In genomic region chr5:139138790-139139189, GRCh38 we compare ENCODE assay signal across 9 cellular contexts. TPM values are rescaled to one million over a fixed set of nuclear protein-coding genes. Genes with fewer than 3 reads are reported as not detected.
DNase-seq lines count a peak whose midpoint lies in the region; ATAC-seq, FAIRE-seq and TF ChIP-seq lines count a peak whose summit lies in the region.
"Had no signal": no experiment of that assay in that cellular context is flagged by ENCODE, and none has a peak within 500 bp of the region (broad histone marks: within the 10 kb centered on the region; RNA-seq: fewer than 3 reads in every experiment).

No MANE protein-coding gene starts in this region.

- H4K20me1 ChIP-seq in HepG2 (ENCODE audit: insufficient read depth, low read length), result no peaks in the 10 kb centered on the region

- H3K36me3 Mint-ChIP-seq in brain, result peaks cover under 1% of the 10 kb centered on the region
- peaks cover 4% of the 10 kb centered on the region for H3K36me3 Mint-ChIP-seq in T-cell

- H3K4me3 ChIP-seq in HepG2 (replicated peaks in 1 of 3; ENCODE audit: insufficient read depth in 1 of 3, low read depth in 2 of 3, low read length in 3 of 3), result no peak overlapping the region

- CTCF ChIA-PET in HepG2 (lab: Yijun Ruan, JAX; ENCODE audit: low intra/inter-chr PET ratio, low total read pairs), result no interaction called here
- CTCF ChIA-PET in T-cell (lab: Charles Lee), result no interaction called here

- peaks cover 36% of the 10 kb centered on the region for H3K4me1 ChIP-seq in HepG2 (ENCODE audit: insufficient read depth, low read length)

- peak; percentile 60 for ATAC-seq in HepG2
- ATAC-seq in GM18498 (IDR thresholded peaks at IDR 0.05; ENCODE audit: unreplicated experiment), result no peak
- ATAC-seq in T-cell (replicated peaks in 1 of 4), result no peak

- 70% methylated on average over 2 of the region's 4 CpGs for WGBS in HepG2 (ENCODE audit: low lambda C conversion rate)

- H3K36me3 ChIP-seq in HepG2 (replicated peaks in 1 of 2; ENCODE audit: control insufficient read depth in 1 of 2, insufficient read depth in 2 of 2, low read length in 2 of 2), result no peaks in the 10 kb centered on the region; a peak in 1 of 5 replicates

- H3K9me3 Mint-ChIP-seq in brain, result no peaks in the 10 kb centered on the region
- no peaks in the 10 kb centered on the region for H3K9me3 Mint-ChIP-seq in T-cell

- POLR2A ChIA-PET in HepG2 (lab: Yijun Ruan, JAX) (no interaction called here), T-cell (lab: Charles Lee) (no interaction called here)

- intact Hi-C loops in HepG2 (cut with micrococcal nuclease; ENCODE audit: unreplicated experiment), result no loop called here

- H3K9ac ChIP-seq in HepG2 (ENCODE audit: insufficient read depth, low read depth, low read length), result no peak overlapping the region

- no peak for TF ChIP-seq EP300 in HepG2 (IDR thresholded peaks at IDR 0.05; ENCODE audit: low read depth in 2 of 2, low read length in 2 of 2)
- no peak for TF ChIP-seq EP300 in HepG2 (CRISPR knock-in tag; IDR thresholded peaks at IDR 0.05; ENCODE audit: borderline replicate concordance)

- peak overlapping the region; percentile 55 to 88 (median 74) for H3K27ac Mint-ChIP-seq in brain
- no peak overlapping the region for H3K27ac Mint-ChIP-seq in T-cell

- no peaks in the 10 kb centered on the region for H3K27me3 Mint-ChIP-seq in brain
- H3K27me3 Mint-ChIP-seq in T-cell, result no peaks in the 10 kb centered on the region

- no peak for FAIRE-seq in HepG2 (lab: Jason Lieb, UNC)
- FAIRE-seq: TTC549 had no signal

- H3K4me3 Mint-ChIP-seq in brain (no peak overlapping the region), T-cell (no peak overlapping the region)

- no peak for TF ChIP-seq RAD21 in HepG2 (CRISPR knock-in tag; IDR thresholded peaks at IDR 0.05)

- no peak overlapping the region for H3K27ac ChIP-seq in HepG2 (ENCODE audit: extremely low read length, insufficient read depth, low read length)

- no peaks in the 10 kb centered on the region for H3K79me2 ChIP-seq in HepG2 (ENCODE audit: insufficient read depth, low read length)

- DNase-seq in AG08396 (ENCODE audit: low spot score) (peak; percentile 61), NCI-H1092 treated with DMSO at 0.1 percent for 48 hours (lab: John Stamatoyannopoulos, UW) (peak; percentile 63), HepG2 (ENCODE audit: low spot score) (peak; percentile 44), NCI-H526 treated with DMSO at 0.1 percent for 48 hours (lab: John Stamatoyannopoulos, UW) (no peak), midbrain (lab: John Stamatoyannopoulos, UW) (no peak), T-cell (no peak)

- BruUV-seq in HepG2 (replicated peaks; lab: Mats Ljungman, UMichigan), result no TSS peak

- no peak for TF ChIP-seq POLR2A in HepG2 (IDR thresholded peaks at IDR 0.05; ENCODE audit: insufficient read depth in 1 of 2, low read depth in 2 of 2, low read length in 2 of 2)

- TF ChIP-seq CTCF in brain (conservative IDR thresholded peaks at IDR 0.05) (no peak), HepG2 (CRISPR knock-in tag; IDR thresholded peaks at IDR 0.05) (no peak)

- H3K9me3 ChIP-seq in HepG2 (ENCODE audit: low read length), result no peaks in the 10 kb centered on the region

- in situ Hi-C loops in HepG2 (cut with HindIII; ENCODE audit: extremely low pct_ligation_motif_present, low pct_unique_long_range_greater_than_20kb), result no loop called here

- no peak overlapping the region for H2AFZ ChIP-seq in HepG2 (ENCODE audit: low read length)

- H3K4me2 ChIP-seq in HepG2 (ENCODE audit: low read depth, low read length), result no peak overlapping the region

- H3K27me3 ChIP-seq in HepG2 (ENCODE audit: control insufficient read depth in 1 of 2, insufficient read depth in 2 of 2, low read length in 2 of 2), result no peaks in the 10 kb centered on the region

- peaks cover 81% of the 10 kb centered on the region for H3K4me1 Mint-ChIP-seq in brain
- peaks cover 1 to 7% (median 2%) of the 10 kb centered on the region in 3 donors for H3K4me1 Mint-ChIP-seq in T-cell

TF ChIP-seq in HepG2, 621 proteins besides CTCF, POLR2A, EP300 and RAD21:
- TF ChIP-seq ZNF782 (CRISPR knock-in tag; IDR thresholded peaks at IDR 0.05; ENCODE audit: borderline replicate concordance), result no peak
- no peak for TF ChIP-seq ISL2 (CRISPR knock-in tag; IDR thresholded peaks at IDR 0.05)
- TF ChIP-seq AKAP8 (CRISPR knock-in tag; IDR thresholded peaks at IDR 0.05), result no peak
- no peak for TF ChIP-seq ZNF234 (CRISPR knock-in tag; conservative IDR thresholded peaks at IDR 0.05)
- TF ChIP-seq FOSL2 (CRISPR knock-in tag; IDR thresholded peaks at IDR 0.05), result peak; percentile 61
- no peak for TF ChIP-seq ZSCAN5A (CRISPR knock-in tag; IDR thresholded peaks at IDR 0.05; ENCODE audit: borderline replicate concordance)
- TF ChIP-seq ZBTB21 (CRISPR knock-in tag; IDR thresholded peaks at IDR 0.05), result no peak
- TF ChIP-seq, protein P1, sequence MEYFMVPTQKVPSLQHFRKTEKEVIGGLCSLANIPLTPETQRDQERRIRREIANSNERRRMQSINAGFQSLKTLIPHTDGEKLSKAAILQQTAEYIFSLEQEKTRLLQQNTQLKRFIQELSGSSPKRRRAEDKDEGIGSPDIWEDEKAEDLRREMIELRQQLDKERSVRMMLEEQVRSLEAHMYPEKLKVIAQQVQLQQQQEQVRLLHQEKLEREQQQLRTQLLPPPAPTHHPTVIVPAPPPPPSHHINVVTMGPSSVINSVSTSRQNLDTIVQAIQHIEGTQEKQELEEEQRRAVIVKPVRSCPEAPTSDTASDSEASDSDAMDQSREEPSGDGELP (IDR thresholded peaks at IDR 0.05; ENCODE audit: borderline replicate concordance, low read depth), result 0 out of 2 replicates have a peak, but pooled peaks have one; percentile 27

RNA-seq across cellular contexts. Expression of gene SIL1, which starts 59.4 kb away (rescaled TPM):
- polyA plus RNA-seq in brain (ENCODE audit: insufficient read depth, low read depth, low replicate concordance), result 25.8 TPM
- 15.9 and 30.0 TPM in 2 replicates for total RNA-seq in HepG2 (2016; rRNA removed; fragmentation: Illumina TruSeq; extraction: Trizol)
- total RNA-seq in HepG2 (2016; cell fraction: cytosol; rRNA removed; fragmentation: Illumina TruSeq; extraction: Trizol; ENCODE audit: low read depth), result 5.0 and 6.0 TPM in 2 replicates
- total RNA-seq in HepG2 (2016; cell fraction: insoluble cytoplasmic fraction; rRNA removed; fragmentation: Illumina TruSeq; extraction: Trizol), result 14.1 and 31.0 TPM in 2 replicates
- total RNA-seq in HepG2 (2016; cell fraction: membrane; rRNA removed; fragmentation: Illumina TruSeq; extraction: Trizol), result 6.5 and 8.3 TPM in 2 replicates
- total RNA-seq in HepG2 (2016; cell fraction: nucleus; rRNA removed; fragmentation: Illumina TruSeq; extraction: Trizol), result 29.9 and 30.1 TPM in 2 replicates
- polyA plus RNA-seq in HepG2 (2011; rRNA removed), result 26.0 and 27.6 TPM in 2 replicates
- 20.8 and 47.3 TPM in 2 replicates for polyA plus RNA-seq in HepG2 (2011; cell fraction: cytosol; rRNA removed)
- polyA plus RNA-seq in HepG2 (2011; cell fraction: nucleus; rRNA removed), result 23.4 and 23.7 TPM in 2 replicates
- polyA plus RNA-seq in HepG2 (2012), result 26.8 and 28.6 TPM in 2 replicates
- 4.2 and 4.3 TPM in 2 replicates for polyA plus RNA-seq in HepG2 (2016; cell fraction: cytosol; fragmentation: Illumina TruSeq; extraction: Trizol; ENCODE audit: low read depth)
- polyA plus RNA-seq in HepG2 (2016; cell fraction: insoluble cytoplasmic fraction; fragmentation: Illumina TruSeq; extraction: Trizol; ENCODE audit: low read depth), result 10.9 and 13.0 TPM in 2 replicates
- polyA plus RNA-seq in HepG2 (2016; cell fraction: membrane; fragmentation: Illumina TruSeq; extraction: Trizol; ENCODE audit: low read depth), result 3.6 and 4.4 TPM in 2 replicates
- polyA plus RNA-seq in HepG2 (2016; cell fraction: nucleus; fragmentation: Illumina TruSeq; extraction: Trizol; ENCODE audit: insufficient read depth, low read depth), result 40.0 and 42.7 TPM in 2 replicates
- 16.2 and 45.8 TPM in 2 replicates for polyA minus RNA-seq in HepG2 (2011; rRNA and poly(A)+ RNA removed; ENCODE audit: low replicate concordance)
- polyA minus RNA-seq in HepG2 (2011; cell fraction: cytosol; rRNA and poly(A)+ RNA removed), result 12.9 and 13.8 TPM in 2 replicates
- polyA minus RNA-seq in HepG2 (2011; cell fraction: nucleus; rRNA and poly(A)+ RNA removed), result 12.6 and 13.4 TPM in 2 replicates
- 10 to 100 TPM; 14.2 to 16.5 (median 15.8) TPM for total RNA-seq in T-cell

Comparison
In these comparisons a context has a peak if more than half of its experiments do, and no peak if none do; other contexts are left out.
1. DNase-seq: peak in AG08396 (single experiment), NCI-H1092 treated with DMSO at 0.1 percent for 48 hours (single experiment) and HepG2 (single experiment); none in NCI-H526 treated with DMSO at 0.1 percent for 48 hours (single experiment), midbrain (single experiment) and T-cell (0 of 34).
2. H3K27ac Mint-ChIP-seq: peak in brain (5 of 5); none in T-cell (0 of 2).